Comparison of ENCODE assay signal across 1 cellular context in the genomic region with DNA sequence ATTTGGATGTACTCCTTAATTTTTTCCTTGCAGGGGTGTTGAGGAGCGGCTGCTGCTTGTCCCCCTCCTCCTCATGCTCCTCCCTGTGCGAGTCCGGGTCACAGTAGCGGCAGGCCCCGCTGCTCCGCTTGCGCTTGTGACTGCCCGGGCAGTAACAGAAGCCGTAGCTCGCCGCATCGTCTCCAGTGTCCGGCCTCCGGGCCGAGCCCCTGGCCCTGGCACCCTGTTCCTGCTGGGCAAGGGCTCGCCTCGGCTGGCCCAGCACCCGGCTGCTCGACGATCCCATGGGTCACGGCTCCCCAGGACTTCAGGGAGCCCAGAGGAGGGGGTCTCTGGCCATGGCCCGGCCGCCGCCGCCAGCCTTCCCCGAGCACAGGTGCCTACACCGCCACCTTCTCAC.
TF ChIP-seq lines count a peak whose summit lies in the region.

A gene with protein sequence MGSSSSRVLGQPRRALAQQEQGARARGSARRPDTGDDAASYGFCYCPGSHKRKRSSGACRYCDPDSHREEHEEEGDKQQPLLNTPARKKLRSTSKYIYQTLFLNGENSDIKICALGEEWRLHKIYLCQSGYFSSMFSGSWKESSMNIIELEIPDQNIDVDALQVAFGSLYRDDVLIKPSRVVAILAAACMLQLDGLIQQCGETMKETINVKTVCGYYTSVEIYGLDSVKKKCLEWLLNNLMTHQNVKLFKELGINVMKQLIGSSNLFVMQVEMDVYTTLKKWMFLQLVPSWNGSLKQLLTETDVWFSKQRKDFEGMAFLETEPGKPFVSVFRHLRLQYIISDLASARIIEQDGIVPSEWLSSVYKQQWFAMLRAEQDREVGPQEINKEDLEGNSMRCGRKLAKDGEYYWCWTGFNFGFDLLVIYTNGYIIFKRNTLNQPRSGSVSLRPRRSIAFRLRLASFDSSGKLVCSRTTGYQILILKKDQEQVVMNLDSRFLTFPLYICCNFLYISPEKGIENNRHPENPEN (minus strand): TSS at position 358 of the 400 bp plus-strand sequence. CDS start 72 bp downstream, at position 286.

TF ChIP-seq in GM23338, 12 proteins besides CTCF, POLR2A, EP300 and RAD21 (continued from another document):
- no peak for TF ChIP-seq ZNF462 (CRISPR knock-in tag; IDR thresholded peaks at IDR 0.05)
- no peak for TF ChIP-seq JUNB (IDR thresholded peaks at IDR 0.05; ENCODE audit: unreplicated experiment)
- TF ChIP-seq EZH2 (IDR thresholded peaks at IDR 0.05; ENCODE audit: low read depth, unreplicated experiment): no peak
TF ChIP-seq in GM23338: peak in this region for 0.
